29 cellular contexts compared by ENCODE assay signal in genomic region chr2:27255660-27256059, GRCh38. TPM values are rescaled to one million over a fixed set of nuclear protein-coding genes. Genes with fewer than 3 reads are reported as not detected.
DNase-seq lines count a peak whose midpoint lies in the region; ATAC-seq, FAIRE-seq and TF ChIP-seq lines count a peak whose summit lies in the region.
"Had no signal": no experiment of that assay in that cellular context is flagged by ENCODE, and none has a peak within 500 bp of the region (broad histone marks: within the 10 kb centered on the region; RNA-seq: fewer than 3 reads in every experiment).

No MANE protein-coding gene starts in this region.

- H3K36me3 Mint-ChIP-seq in astrocyte (ENCODE audit: low read depth, unreplicated experiment), result no peaks in the 10 kb centered on the region

- H3K79me2 ChIP-seq in astrocyte (ENCODE audit: insufficient read depth, low read length), result no peaks in the 10 kb centered on the region

- H3K4me3 ChIP-seq in cardiac muscle cell, result no peak overlapping the region
- no peak overlapping the region for H3K4me3 ChIP-seq in astrocyte (ENCODE audit: insufficient read depth, low read depth, low read length)
- H3K4me3 ChIP-seq in esophagus squamous epithelium, result no peak overlapping the region
- H3K4me3 ChIP-seq: PC-9, sigmoid colon, SJCRH30, transverse colon had no signal

- H3K36me3 ChIP-seq in cardiac muscle cell (peaks cover 22% of the 10 kb centered on the region), astrocyte (ENCODE audit: insufficient read depth, low read length) (no peaks in the 10 kb centered on the region), esophagus squamous epithelium (no peaks in the 10 kb centered on the region)
- H3K36me3 ChIP-seq: sigmoid colon, SJCRH30, transverse colon had no signal

- WGBS in esophagus squamous epithelium, 2 donors, result 14 to 22% methylated on average over 1 of the region's 1 CpG

- TF ChIP-seq CTCF in cardiac muscle cell (IDR thresholded peaks at IDR 0.05; ENCODE audit: low read depth, low read length), result no peak
- no peak for TF ChIP-seq CTCF in astrocyte (IDR thresholded peaks at IDR 0.05; ENCODE audit: insufficient read depth, low read depth, low read length)
- TF ChIP-seq CTCF in esophagus squamous epithelium (IDR thresholded peaks at IDR 0.05), result no peak

- no peaks in the 10 kb centered on the region for H4K20me1 ChIP-seq in astrocyte (ENCODE audit: insufficient read depth, low read length)

- H3K27ac Mint-ChIP-seq in astrocyte (ENCODE audit: unreplicated experiment), result no peak overlapping the region
- H3K27ac Mint-ChIP-seq: effector memory CD8-positive, alpha-beta T cell; T-helper 17 cell had no signal

- DNase-seq in cardiac muscle cell (ENCODE audit: low read depth in 1 of 2, low spot score in 1 of 2), result peak in 1 of 2 donors; percentile 34
- DNase-seq in left ventricle myocardium superior, result no peak
- peak; percentile 26 for DNase-seq in astrocyte (ENCODE audit: low read depth)
- peak; percentile 75 for DNase-seq in fibroblast of peridontal ligament (ENCODE audit: extremely low read depth)
- DNase-seq in HK-2 (ENCODE audit: unreplicated experiment), result no peak
- DNase-seq in stimulated activated CD8-positive, alpha-beta memory T cell treated with anti-CD3 and anti-CD28 coated beads, Interleukin-4, amount 100 ng/mL, for 48 hours, result no peak
- DNase-seq in esophagus squamous epithelium (lab: John Stamatoyannopoulos, UW), result no peak
- DNase-seq: activated CD4-positive, alpha-beta T cell treated with anti-CD3 and anti-CD28 coated beads, Interleukin-2, amount 50 U/mL, for 1 hour; activated CD8-positive, alpha-beta memory T cell treated with anti-CD3 and anti-CD28 coated beads, Interleukin-2, amount 50 U/mL, for 4 hours; activated effector memory CD4-positive, alpha-beta T cell treated with anti-CD3 and anti-CD28 coated beads, Interleukin-2, amount 50 U/mL, for 16 hours; cerebellar nuclear complex; effector memory CD8-positive, alpha-beta T cell; foreskin keratinocyte; hypothalamus; kidney glomerular epithelial cell; mesendoderm; MM.1S; naive thymus-derived CD8-positive, alpha-beta T cell; NCI-H146; PC-9; sigmoid colon; SJCRH30; stimulated activated naive CD4-positive, alpha-beta T cell treated with Interleukin-2 at 50 U/mL for 16 hours; T-helper 17 cell; transverse colon had no signal

- H2AFZ ChIP-seq in astrocyte (ENCODE audit: low read depth, low read length), result no peak overlapping the region
- H2AFZ ChIP-seq: PC-9 had no signal

- TF ChIP-seq POLR2A in esophagus squamous epithelium (IDR thresholded peaks at IDR 0.05), result no peak

- H3K4me2 ChIP-seq in astrocyte (ENCODE audit: low read length), result peak overlapping the region; percentile 48
- H3K4me2 ChIP-seq: PC-9 had no signal

- no peaks in the 10 kb centered on the region for H3K4me1 Mint-ChIP-seq in astrocyte (ENCODE audit: low read depth, unreplicated experiment)

- H3K27ac ChIP-seq in cardiac muscle cell (peak overlapping the region; percentile 6), astrocyte (ENCODE audit: low read depth, low read length) (no peak overlapping the region), esophagus squamous epithelium (no peak overlapping the region)
- H3K27ac ChIP-seq: foreskin keratinocyte, PC-9, sigmoid colon, SJCRH30, transverse colon, VCaP had no signal

- no peak overlapping the region for H3K9ac ChIP-seq in astrocyte (ENCODE audit: low read length)

- no peaks in the 10 kb centered on the region for H3K9me3 Mint-ChIP-seq in astrocyte (ENCODE audit: unreplicated experiment)
- H3K9me3 Mint-ChIP-seq: effector memory CD8-positive, alpha-beta T cell; naive thymus-derived CD8-positive, alpha-beta T cell had no signal

- H3K4me1 ChIP-seq in cardiac muscle cell (ENCODE audit: low read depth), result peaks cover 15% of the 10 kb centered on the region
- peaks cover 7% of the 10 kb centered on the region for H3K4me1 ChIP-seq in astrocyte (ENCODE audit: insufficient read depth, low read length)
- no peaks in the 10 kb centered on the region for H3K4me1 ChIP-seq in esophagus squamous epithelium
- H3K4me1 ChIP-seq: sigmoid colon, SJCRH30, transverse colon had no signal

- ATAC-seq in left ventricle myocardium superior, result no peak
- no peak for ATAC-seq in GM18861 (IDR thresholded peaks at IDR 0.05; ENCODE audit: unreplicated experiment)
- ATAC-seq: effector memory CD8-positive, alpha-beta T cell; foreskin keratinocyte; naive thymus-derived CD8-positive, alpha-beta T cell; T-helper 17 cell had no signal

- no peaks in the 10 kb centered on the region for H3K9me3 ChIP-seq in cardiac muscle cell (ENCODE audit: low read depth)
- H3K9me3 ChIP-seq in astrocyte (ENCODE audit: insufficient read depth, low read depth, low read length), result no peaks in the 10 kb centered on the region
- no peaks in the 10 kb centered on the region for H3K9me3 ChIP-seq in esophagus squamous epithelium
- H3K9me3 ChIP-seq: sigmoid colon, SJCRH30, transverse colon had no signal

- intact Hi-C loops in left ventricle myocardium superior (cut with micrococcal nuclease), result no loop called here
- intact Hi-C loops in esophagus squamous epithelium (cut with DNase I), result no loop called here

- no peaks in the 10 kb centered on the region for H3K27me3 ChIP-seq in cardiac muscle cell
- peaks cover 18% of the 10 kb centered on the region for H3K27me3 ChIP-seq in astrocyte (ENCODE audit: insufficient read depth, low read length)
- H3K27me3 ChIP-seq in esophagus squamous epithelium, result peaks cover 0 to 94% (median 2%) of the 10 kb centered on the region in 4 donors

- H3K27me3 Mint-ChIP-seq in astrocyte (ENCODE audit: low read depth, unreplicated experiment), result peaks cover 60% of the 10 kb centered on the region

- peak; percentile 64 for FAIRE-seq in astrocyte (lab: Jason Lieb, UNC)
- FAIRE-seq: H1 had no signal

- no peak overlapping the region for H3K4me3 Mint-ChIP-seq in astrocyte (ENCODE audit: unreplicated experiment)
- H3K4me3 Mint-ChIP-seq: effector memory CD8-positive, alpha-beta T cell; naive thymus-derived CD8-positive, alpha-beta T cell; T-helper 17 cell had no signal

RNA-seq across cellular contexts. Expression of gene SLC30A3, which starts 7.2 kb away (rescaled TPM):
- total RNA-seq in cardiac muscle cell (75.1 and 84.7 TPM in 2 replicates), left ventricle myocardium superior (9.4 TPM), astrocyte (0.16 and 0.34 TPM in 2 replicates), esophagus squamous epithelium (under 1 TPM in 2 of 4 donors, not detected in 2; 0.18 to 0.19 TPM)
- polyA plus RNA-seq in cardiac muscle cell, result 111 and 139 TPM in 2 replicates
- total RNA-seq: naive thymus-derived CD8-positive, alpha-beta T cell had no signal

RNA-seq across cellular contexts. Expression of gene DNAJC5G, which starts 19.6 kb away (rescaled TPM):
- total RNA-seq in cardiac muscle cell, result 3.6 and 14.1 TPM in 2 replicates
- polyA plus RNA-seq in cardiac muscle cell, result 4.4 and 7.5 TPM in 2 replicates
- 2.1 TPM for total RNA-seq in left ventricle myocardium superior
- total RNA-seq in astrocyte, result not detected in 2 replicates
- total RNA-seq in esophagus squamous epithelium, result under 1 TPM in 1 of 4 donors, not detected in 3; 0.38 TPM
- total RNA-seq: A172; foreskin keratinocyte; naive thymus-derived CD8-positive, alpha-beta T cell; PC-9; SJCRH30; T-helper 17 cell; transverse colon had no signal
- polyA plus RNA-seq: foreskin keratinocyte; naive thymus-derived CD8-positive, alpha-beta T cell; sigmoid colon had no signal

RNA-seq across cellular contexts. Expression of gene TRIM54, which starts 26.6 kb away (rescaled TPM):
- 53.1 and 65.9 TPM in 2 replicates for total RNA-seq in cardiac muscle cell
- 41.6 and 46.7 TPM in 2 replicates for polyA plus RNA-seq in cardiac muscle cell
- 291 TPM for total RNA-seq in left ventricle myocardium superior
- total RNA-seq in astrocyte, result not detected in 2 replicates
- not detected for total RNA-seq in esophagus squamous epithelium
- total RNA-seq: foreskin keratinocyte, T-helper 17 cell had no signal
- polyA plus RNA-seq: foreskin keratinocyte; naive thymus-derived CD8-positive, alpha-beta T cell had no signal

RNA-seq across cellular contexts. Expression of gene CAD, which starts 38.5 kb away (rescaled TPM):
- total RNA-seq in cardiac muscle cell (31.1 and 51.7 TPM in 2 replicates), left ventricle myocardium superior (8.5 TPM), astrocyte (50.7 and 51.2 TPM in 2 replicates), esophagus squamous epithelium (10 to 100 TPM; 17.6 to 34.5 (median 22.0) TPM)
- 30.1 and 31.0 TPM in 2 replicates for polyA plus RNA-seq in cardiac muscle cell

RNA-seq across cellular contexts. Expression of gene SLC5A6, which starts 43.6 kb away (rescaled TPM):
- total RNA-seq in cardiac muscle cell, result 28.4 and 42.9 TPM in 2 replicates
- 34.4 and 40.8 TPM in 2 replicates for polyA plus RNA-seq in cardiac muscle cell
- 13.3 TPM for total RNA-seq in left ventricle myocardium superior
- 43.9 and 54.0 TPM in 2 replicates for total RNA-seq in astrocyte
- 10 to 100 TPM; 13.5 to 38.6 (median 23.2) TPM for total RNA-seq in esophagus squamous epithelium

Comparison
In these comparisons a context has a peak if more than half of its experiments do, and no peak if none do; other contexts are left out.
1. DNase-seq: peak in astrocyte (single experiment) and fibroblast of peridontal ligament (single experiment); none in left ventricle myocardium superior (single experiment), HK-2 (single experiment), stimulated activated CD8-positive, alpha-beta memory T cell treated with anti-CD3 and anti-CD28 coated beads, Interleukin-4, amount 100 ng/mL, for 48 hours (single experiment) and esophagus squamous epithelium (single experiment).
2. RNA of gene TRIM54, which starts 26.6 kb away (total RNA-seq): 291 TPM in left ventricle myocardium superior (single experiment) and 53.1 to 65.9 TPM in cardiac muscle cell; not detected in astrocyte and not detected in esophagus squamous epithelium; every median in the first group is over 10 times any median in the second.